31 cellular contexts compared by ENCODE assay signal in genomic region chr9:34154052-34154451, GRCh38.
"Had no signal": no experiment of that assay in that cellular context is flagged by ENCODE, and none has a peak within 500 bp of the region (broad histone marks: within the 10 kb centered on the region; RNA-seq: fewer than 3 reads in every experiment).

No MANE protein-coding gene starts in this region.

- H3K27ac ChIP-seq: ascending aorta, cardiac muscle cell, colonic mucosa, heart right ventricle, pancreas, right atrium auricular region, suprapubic skin, tibial artery, upper lobe of right lung had no signal

- ATAC-seq: heart right ventricle; left ventricle myocardium superior; pancreas; stimulated activated naive B cell treated with anti-CD40 and anti-IgM and Interleukin-4, amounts not matched to agents 10 μg/mL and 1 μg/mL and 100 μg/mL, for 72 hours; upper lobe of right lung; WTC11 had no signal

- DNase-seq: activated CD4-positive, alpha-beta memory T cell treated with anti-CD3 and anti-CD28 coated beads, Interleukin-2, amount 10 ng/mL, durations not matched to agents 7 days and 5 days; activated CD4-positive, alpha-beta T cell treated with anti-CD3 and anti-CD28 coated beads for 1 hour; activated CD4-positive, alpha-beta T cell treated with anti-CD3 and anti-CD28 coated beads, Interleukin-2, amount 10 ng/mL, durations not matched to agents 7 days and 5 days; activated CD8-positive, alpha-beta memory T cell treated with anti-CD3 and anti-CD28 coated beads, Interleukin-2, amount 50 U/mL, for 48 hours; activated gamma-delta T cell; activated naive CD4-positive, alpha-beta T cell treated with anti-CD3 and anti-CD28 coated beads, Interleukin-2, amount 10 ng/mL, durations not matched to agents 7 days and 5 days; activated naive CD8-positive, alpha-beta T cell treated with anti-CD3 and anti-CD28 coated beads, Interleukin-2, amount 10 ng/mL, durations not matched to agents 7 days and 5 days; activated T-cell treated with anti-CD3 and anti-CD28 coated beads, Interleukin-2, amount 50 U/mL, for 24 hours; cerebellar nuclear complex; colonic mucosa; effector memory CD4-positive, alpha-beta T cell; heart right ventricle; islet precursor cell; left ventricle myocardium superior; naive B cell; nephron progenitor cell; nucleus accumbens; pancreas; stimulated activated CD4-positive, alpha-beta T cell treated with anti-CD3 and anti-CD28 coated beads, Interleukin-15, amount 100 ng/mL, for 24 hours; stimulated activated CD4-positive, alpha-beta T cell treated with anti-CD3 and anti-CD28 coated beads, Interleukin-2, amount 100 ng/mL, for 24 hours; stimulated activated naive B cell treated with anti-CD40 and anti-IgM and Interleukin-4, amounts not matched to agents 10 μg/mL and 1 μg/mL and 100 μg/mL, for 72 hours; T-helper 9 cell; upper lobe of right lung had no signal

- H3K36me3 Mint-ChIP-seq: activated naive CD4-positive, alpha-beta T cell treated with anti-CD3 and anti-CD28 coated beads, Interleukin-2, amount 10 ng/mL, durations not matched to agents 7 days and 5 days; activated naive CD8-positive, alpha-beta T cell treated with anti-CD3 and anti-CD28 coated beads, Interleukin-2, amount 10 ng/mL, durations not matched to agents 7 days and 5 days; brain; stimulated activated naive B cell treated with anti-CD40 and anti-IgM and Interleukin-4, amounts not matched to agents 10 μg/mL and 1 μg/mL and 100 μg/mL, for 72 hours; WTC11 had no signal

- H3K4me1 ChIP-seq: ascending aorta, colonic mucosa, heart right ventricle, pancreas, right atrium auricular region, suprapubic skin, tibial artery, upper lobe of right lung had no signal

- H3K9me3 ChIP-seq: ascending aorta, colonic mucosa, heart right ventricle, pancreas, right atrium auricular region, suprapubic skin, tibial artery, upper lobe of right lung had no signal

- H3K4me3 Mint-ChIP-seq: activated CD4-positive, alpha-beta memory T cell treated with anti-CD3 and anti-CD28 coated beads, Interleukin-2, amount 10 ng/mL, durations not matched to agents 7 days and 5 days; activated CD4-positive, alpha-beta T cell treated with anti-CD3 and anti-CD28 coated beads, Interleukin-2, amount 10 ng/mL, durations not matched to agents 7 days and 5 days; activated naive CD4-positive, alpha-beta T cell treated with anti-CD3 and anti-CD28 coated beads, Interleukin-2, amount 10 ng/mL, durations not matched to agents 7 days and 5 days; activated naive CD8-positive, alpha-beta T cell treated with anti-CD3 and anti-CD28 coated beads, Interleukin-2, amount 10 ng/mL, durations not matched to agents 7 days and 5 days; activated T-cell treated with anti-CD3 and anti-CD28 coated beads, Interleukin-2, amount 50 U/mL, for 24 hours; brain; naive B cell; nephron progenitor cell; stimulated activated naive B cell treated with anti-CD40 and anti-IgM and Interleukin-4, amounts not matched to agents 10 μg/mL and 1 μg/mL and 100 μg/mL, for 72 hours; T-helper 1 cell treated with Interleukin-12 subunit alpha and Interleukin-12 subunit beta and Interleukin-4 antibody, amounts not matched to agents 30 μg/mL and 1 μg/mL, for 36 hours; WTC11 had no signal

- H3K36me3 ChIP-seq: ascending aorta, cardiac muscle cell, colonic mucosa, heart right ventricle, pancreas, right atrium auricular region, suprapubic skin, tibial artery, upper lobe of right lung had no signal

- H3K27me3 Mint-ChIP-seq: activated T-cell treated with anti-CD3 and anti-CD28 coated beads, Interleukin-2, amount 50 U/mL, for 24 hours had no signal

- H3K27me3 ChIP-seq: ascending aorta, cardiac muscle cell, colonic mucosa, heart right ventricle, pancreas, right atrium auricular region, suprapubic skin, tibial artery, upper lobe of right lung had no signal

- H3K4me1 Mint-ChIP-seq: activated CD4-positive, alpha-beta memory T cell treated with anti-CD3 and anti-CD28 coated beads, Interleukin-2, amount 10 ng/mL, durations not matched to agents 7 days and 5 days; activated CD4-positive, alpha-beta T cell treated with anti-CD3 and anti-CD28 coated beads, Interleukin-2, amount 10 ng/mL, durations not matched to agents 7 days and 5 days; activated naive CD4-positive, alpha-beta T cell treated with anti-CD3 and anti-CD28 coated beads, Interleukin-2, amount 10 ng/mL, durations not matched to agents 7 days and 5 days; activated naive CD8-positive, alpha-beta T cell treated with anti-CD3 and anti-CD28 coated beads, Interleukin-2, amount 10 ng/mL, durations not matched to agents 7 days and 5 days; naive B cell; stimulated activated naive B cell treated with anti-CD40 and anti-IgM and Interleukin-4, amounts not matched to agents 10 μg/mL and 1 μg/mL and 100 μg/mL, for 72 hours had no signal

- H3K27ac Mint-ChIP-seq: activated CD4-positive, alpha-beta memory T cell treated with anti-CD3 and anti-CD28 coated beads, Interleukin-2, amount 10 ng/mL, durations not matched to agents 7 days and 5 days; activated CD4-positive, alpha-beta T cell treated with anti-CD3 and anti-CD28 coated beads, Interleukin-2, amount 10 ng/mL, durations not matched to agents 7 days and 5 days; activated naive CD4-positive, alpha-beta T cell treated with anti-CD3 and anti-CD28 coated beads, Interleukin-2, amount 10 ng/mL, durations not matched to agents 7 days and 5 days; activated naive CD8-positive, alpha-beta T cell treated with anti-CD3 and anti-CD28 coated beads, Interleukin-2, amount 10 ng/mL, durations not matched to agents 7 days and 5 days; activated T-cell treated with anti-CD3 and anti-CD28 coated beads, Interleukin-2, amount 50 U/mL, for 24 hours; brain; naive B cell; nephron progenitor cell; stimulated activated naive B cell treated with anti-CD40 and anti-IgM and Interleukin-4, amounts not matched to agents 10 μg/mL and 1 μg/mL and 100 μg/mL, for 72 hours; T-helper 1 cell treated with Interleukin-12 subunit alpha and Interleukin-12 subunit beta and Interleukin-4 antibody, amounts not matched to agents 30 μg/mL and 1 μg/mL, for 36 hours; WTC11 had no signal

- H3K4me3 ChIP-seq: ascending aorta, cardiac muscle cell, colonic mucosa, heart right ventricle, pancreas, right atrium auricular region, suprapubic skin, tibial artery, upper lobe of right lung had no signal

- H3K9me3 Mint-ChIP-seq: activated CD4-positive, alpha-beta memory T cell treated with anti-CD3 and anti-CD28 coated beads, Interleukin-2, amount 10 ng/mL, durations not matched to agents 7 days and 5 days; activated CD4-positive, alpha-beta T cell treated with anti-CD3 and anti-CD28 coated beads, Interleukin-2, amount 10 ng/mL, durations not matched to agents 7 days and 5 days; activated naive CD4-positive, alpha-beta T cell treated with anti-CD3 and anti-CD28 coated beads, Interleukin-2, amount 10 ng/mL, durations not matched to agents 7 days and 5 days; activated naive CD8-positive, alpha-beta T cell treated with anti-CD3 and anti-CD28 coated beads, Interleukin-2, amount 10 ng/mL, durations not matched to agents 7 days and 5 days; activated T-cell treated with anti-CD3 and anti-CD28 coated beads, Interleukin-2, amount 50 U/mL, for 24 hours; brain; naive B cell; nephron progenitor cell; stimulated activated naive B cell treated with anti-CD40 and anti-IgM and Interleukin-4, amounts not matched to agents 10 μg/mL and 1 μg/mL and 100 μg/mL, for 72 hours; T-helper 1 cell treated with Interleukin-12 subunit alpha and Interleukin-12 subunit beta and Interleukin-4 antibody, amounts not matched to agents 30 μg/mL and 1 μg/mL, for 36 hours; WTC11 had no signal
